1 cellular context compared by ENCODE assay signal in genomic region chr7:143299346-143299745, GRCh38.
TF ChIP-seq lines count a peak whose summit lies in the region.

No MANE protein-coding gene starts in this region.

TF ChIP-seq in HCT116, 20 proteins besides CTCF, POLR2A, EP300 and RAD21 (continued from another document):
- TF ChIP-seq, protein P1, sequence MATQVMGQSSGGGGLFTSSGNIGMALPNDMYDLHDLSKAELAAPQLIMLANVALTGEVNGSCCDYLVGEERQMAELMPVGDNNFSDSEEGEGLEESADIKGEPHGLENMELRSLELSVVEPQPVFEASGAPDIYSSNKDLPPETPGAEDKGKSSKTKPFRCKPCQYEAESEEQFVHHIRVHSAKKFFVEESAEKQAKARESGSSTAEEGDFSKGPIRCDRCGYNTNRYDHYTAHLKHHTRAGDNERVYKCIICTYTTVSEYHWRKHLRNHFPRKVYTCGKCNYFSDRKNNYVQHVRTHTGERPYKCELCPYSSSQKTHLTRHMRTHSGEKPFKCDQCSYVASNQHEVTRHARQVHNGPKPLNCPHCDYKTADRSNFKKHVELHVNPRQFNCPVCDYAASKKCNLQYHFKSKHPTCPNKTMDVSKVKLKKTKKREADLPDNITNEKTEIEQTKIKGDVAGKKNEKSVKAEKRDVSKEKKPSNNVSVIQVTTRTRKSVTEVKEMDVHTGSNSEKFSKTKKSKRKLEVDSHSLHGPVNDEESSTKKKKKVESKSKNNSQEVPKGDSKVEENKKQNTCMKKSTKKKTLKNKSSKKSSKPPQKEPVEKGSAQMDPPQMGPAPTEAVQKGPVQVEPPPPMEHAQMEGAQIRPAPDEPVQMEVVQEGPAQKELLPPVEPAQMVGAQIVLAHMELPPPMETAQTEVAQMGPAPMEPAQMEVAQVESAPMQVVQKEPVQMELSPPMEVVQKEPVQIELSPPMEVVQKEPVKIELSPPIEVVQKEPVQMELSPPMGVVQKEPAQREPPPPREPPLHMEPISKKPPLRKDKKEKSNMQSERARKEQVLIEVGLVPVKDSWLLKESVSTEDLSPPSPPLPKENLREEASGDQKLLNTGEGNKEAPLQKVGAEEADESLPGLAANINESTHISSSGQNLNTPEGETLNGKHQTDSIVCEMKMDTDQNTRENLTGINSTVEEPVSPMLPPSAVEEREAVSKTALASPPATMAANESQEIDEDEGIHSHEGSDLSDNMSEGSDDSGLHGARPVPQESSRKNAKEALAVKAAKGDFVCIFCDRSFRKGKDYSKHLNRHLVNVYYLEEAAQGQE (IDR thresholded peaks at IDR 0.05; ENCODE audit: low read depth), result no peak
- TF ChIP-seq EZH2phosphoT487 (IDR thresholded peaks at IDR 0.05; ENCODE audit: borderline replicate concordance) (no peak), ZBTB33 (IDR thresholded peaks at IDR 0.05; ENCODE audit: extremely low read depth, insufficient replicate concordance, low read length) (no peak), YY1 (IDR thresholded peaks at IDR 0.05; ENCODE audit: extremely low read depth, insufficient replicate concordance, low read depth, low read length) (no peak), SP1 (IDR thresholded peaks at IDR 0.05; ENCODE audit: low read depth) (no peak), ZNF274 (IDR thresholded peaks at IDR 0.05; ENCODE audit: low read depth, low read length) (no peak), ZFX (IDR thresholded peaks at IDR 0.05) (no peak)
